Comparison of ENCODE assay signal across 8 cellular contexts in genomic region chr3:61990618-61991017, GRCh38.
"Had no signal": no experiment of that assay in that cellular context is flagged by ENCODE, and none has a peak within 500 bp of the region (broad histone marks: within the 10 kb centered on the region; RNA-seq: fewer than 3 reads in every experiment).

No MANE protein-coding gene starts in this region.

- H3K27ac Mint-ChIP-seq: HFFc6, IgD-negative memory B cell had no signal

- H3K27ac ChIP-seq: HL-60 had no signal

- ATAC-seq: HCT116, HepG2 had no signal

- H3K9me3 ChIP-seq: HAP-1 had no signal

- H3K9me3 Mint-ChIP-seq: HFFc6 had no signal

- H3K36me3 Mint-ChIP-seq: IgD-negative memory B cell had no signal

- DNase-seq: GOT3, HFFc6, KBM-7 had no signal

- H3K36me3 ChIP-seq: HAP-1 had no signal

- H3K4me3 Mint-ChIP-seq: HFFc6, IgD-negative memory B cell had no signal

- H3K27me3 Mint-ChIP-seq: IgD-negative memory B cell had no signal

- H3K4me1 ChIP-seq: HAP-1 had no signal

- H3K4me3 ChIP-seq: HAP-1 had no signal

- H3K4me1 Mint-ChIP-seq: IgD-negative memory B cell had no signal
